ENCODE assay signal across 10 cellular contexts in genomic region chr14:24145219-24145618, GRCh38. TPM values are rescaled to one million over a fixed set of nuclear protein-coding genes. Genes with fewer than 3 reads are reported as not detected.
DNase-seq lines count a peak whose midpoint lies in the region; ATAC-seq and TF ChIP-seq lines count a peak whose summit lies in the region.
"Had no signal": no experiment of that assay in that cellular context is flagged by ENCODE, and none has a peak within 500 bp of the region (broad histone marks: within the 10 kb centered on the region; RNA-seq: fewer than 3 reads in every experiment).

No MANE protein-coding gene starts in this region.

- H3K27ac ChIP-seq in mesenchymal stem cell (ENCODE audit: low read length, poor library complexity, severe bottlenecking) (peak overlapping the region; percentile 81), upper lobe of right lung (no peak overlapping the region)

- POLR2A ChIA-PET in activated naive CD8-positive, alpha-beta T cell treated with anti-CD3 and anti-CD28 coated beads, Interleukin-2, amount 10 ng/mL, durations not matched to agents 7 days and 5 days (lab: Charles Lee): interaction anchor here (2.3 to 14.1 kb wide), 10 partner anchors 8 to 97 kb away, joined by 9 to 347 read pairs (median 21); partner anchors contain the start of genes DCAF11, IRF9, NRL and PCK2

- 93% methylated on average over 1 of the region's 2 CpGs for WGBS in mesenchymal stem cell

- H3K23ac ChIP-seq in mesenchymal stem cell (ENCODE audit: low read length in 2 of 2): no peak overlapping the region

- peaks cover 63% of the 10 kb centered on the region for H3K4me1 Mint-ChIP-seq in activated naive CD4-positive, alpha-beta T cell treated with anti-CD3 and anti-CD28 coated beads, Interleukin-2, amount 50 U/mL, for 24 hours
- H3K4me1 Mint-ChIP-seq in activated naive CD8-positive, alpha-beta T cell treated with anti-CD3 and anti-CD28 coated beads, Interleukin-2, amount 10 ng/mL, durations not matched to agents 7 days and 5 days: peaks cover 53% of the 10 kb centered on the region

- peak overlapping the region in 1 of 2 experiments; percentile 25 for H2BK12ac ChIP-seq in mesenchymal stem cell (ENCODE audit: low read length in 2 of 2)

- H3K4me3 Mint-ChIP-seq in activated naive CD4-positive, alpha-beta T cell treated with anti-CD3 and anti-CD28 coated beads, Interleukin-2, amount 50 U/mL, for 24 hours: peak overlapping the region; percentile 99
- peak overlapping the region; percentile 94 for H3K4me3 Mint-ChIP-seq in activated naive CD8-positive, alpha-beta T cell treated with anti-CD3 and anti-CD28 coated beads, Interleukin-2, amount 10 ng/mL, durations not matched to agents 7 days and 5 days

- peak overlapping the region; percentile 30 for H2AK5ac ChIP-seq in mesenchymal stem cell (ENCODE audit: low read length, severe bottlenecking)

- no peak overlapping the region for H2BK5ac ChIP-seq in mesenchymal stem cell (ENCODE audit: low read depth, low read length, poor library complexity, severe bottlenecking)

- peak overlapping the region; percentile 76 for H3K4me2 ChIP-seq in mesenchymal stem cell (ENCODE audit: low read length, poor library complexity, severe bottlenecking)

- H2AFZ ChIP-seq in mesenchymal stem cell (ENCODE audit: low read depth, low read length): no peak overlapping the region

- H3K9ac ChIP-seq in mesenchymal stem cell (ENCODE audit: low read length): peak overlapping the region; percentile 94

- no peak for ATAC-seq in activated naive CD8-positive, alpha-beta T cell treated with anti-CD3 and anti-CD28 coated beads, Interleukin-2, amount 10 ng/mL, durations not matched to agents 7 days and 5 days (ENCODE audit: low read depth)
- no peak for ATAC-seq in upper lobe of right lung

- H4K8ac ChIP-seq in mesenchymal stem cell (ENCODE audit: low read length): no peak overlapping the region

- H2BK120ac ChIP-seq in mesenchymal stem cell (ENCODE audit: low read depth, low read length): no peak overlapping the region

- no peaks in the 10 kb centered on the region for H3K27me3 Mint-ChIP-seq in activated naive CD4-positive, alpha-beta T cell treated with anti-CD3 and anti-CD28 coated beads, Interleukin-2, amount 50 U/mL, for 24 hours
- H3K27me3 Mint-ChIP-seq in activated naive CD8-positive, alpha-beta T cell treated with anti-CD3 and anti-CD28 coated beads, Interleukin-2, amount 10 ng/mL, durations not matched to agents 7 days and 5 days: no peaks in the 10 kb centered on the region

- H3K27me3 ChIP-seq in mesenchymal stem cell (ENCODE audit: control insufficient read depth in 1 of 2, insufficient read depth in 1 of 2, low read length in 2 of 2) (no peaks in the 10 kb centered on the region), upper lobe of right lung (no peaks in the 10 kb centered on the region)

- H3K27ac Mint-ChIP-seq in activated naive CD4-positive, alpha-beta T cell treated with anti-CD3 and anti-CD28 coated beads, Interleukin-2, amount 50 U/mL, for 24 hours: peak overlapping the region; percentile 98
- H3K27ac Mint-ChIP-seq in activated naive CD8-positive, alpha-beta T cell treated with anti-CD3 and anti-CD28 coated beads, Interleukin-2, amount 10 ng/mL, durations not matched to agents 7 days and 5 days: peak overlapping the region; percentile 96

- no peak for DNase-seq in activated naive CD4-positive, alpha-beta T cell treated with Interleukin-2 at 50 U/mL for 16 hours
- no peak for DNase-seq in activated naive CD8-positive, alpha-beta T cell treated with anti-CD3 and anti-CD28 coated beads, Interleukin-2, amount 10 ng/mL, durations not matched to agents 7 days and 5 days
- no peak for DNase-seq in mesenchymal stem cell
- DNase-seq in upper lobe of right lung: no peak
- DNase-seq in HCEC 1CT: no peak
- DNase-seq in NCI-H774 (lab: John Stamatoyannopoulos, UW): no peak
- no peak for DNase-seq in NCI-H1436 treated with DMSO at 0.1 percent for 48 hours (lab: John Stamatoyannopoulos, UW)
- DNase-seq: DMS 273 treated with DMSO at 0.1 percent for 48 hours; effector CD4-positive, alpha-beta T cell had no signal

- H3K79me1 ChIP-seq in mesenchymal stem cell (replicated peaks; ENCODE audit: low read length, poor library complexity, severe bottlenecking): peaks cover 23% of the 10 kb centered on the region

- no peak overlapping the region for H2BK15ac ChIP-seq in mesenchymal stem cell (ENCODE audit: low read depth, poor library complexity, severe bottlenecking)

- no peak overlapping the region for H3K18ac ChIP-seq in mesenchymal stem cell (ENCODE audit: low read depth in 1 of 2, low read length in 2 of 2)

- no peak overlapping the region for H3K4ac ChIP-seq in mesenchymal stem cell (ENCODE audit: low read depth in 1 of 2, low read length in 2 of 2)

- no peak for TF ChIP-seq CTCF in upper lobe of right lung (IDR thresholded peaks at IDR 0.05)

- H3K9me3 ChIP-seq in mesenchymal stem cell (ENCODE audit: control insufficient read depth, low read length): no peaks in the 10 kb centered on the region
- no peaks in the 10 kb centered on the region for H3K9me3 ChIP-seq in upper lobe of right lung

- no peak overlapping the region for H3K14ac ChIP-seq in mesenchymal stem cell (ENCODE audit: low read length in 2 of 2)

- H3K36me3 ChIP-seq in mesenchymal stem cell (ENCODE audit: control insufficient read depth in 1 of 2, insufficient read depth in 2 of 2, low read depth in 1 of 2, low read length in 2 of 2): peaks cover 19 to 37% of the 10 kb centered on the region in 2 experiments
- peaks cover 31% of the 10 kb centered on the region for H3K36me3 ChIP-seq in upper lobe of right lung

- H3K4me1 ChIP-seq in mesenchymal stem cell (ENCODE audit: control insufficient read depth, insufficient read depth, low read depth, low read length): peaks cover 18% of the 10 kb centered on the region
- peaks cover 29% of the 10 kb centered on the region for H3K4me1 ChIP-seq in upper lobe of right lung

- intact Hi-C loops in upper lobe of right lung (cut with DNase I): no loop called here

- H3K4me3 ChIP-seq in mesenchymal stem cell (ENCODE audit: insufficient read depth in 1 of 2, low read depth in 1 of 2, low read length in 2 of 2): peak overlapping the region in 1 of 2 experiments; percentile 96
- H3K4me3 ChIP-seq in upper lobe of right lung: peak overlapping the region; percentile 76

- H3K9me3 Mint-ChIP-seq in activated naive CD4-positive, alpha-beta T cell treated with anti-CD3 and anti-CD28 coated beads, Interleukin-2, amount 50 U/mL, for 24 hours: no peaks in the 10 kb centered on the region
- H3K9me3 Mint-ChIP-seq in activated naive CD8-positive, alpha-beta T cell treated with anti-CD3 and anti-CD28 coated beads, Interleukin-2, amount 10 ng/mL, durations not matched to agents 7 days and 5 days: no peaks in the 10 kb centered on the region

- peaks cover 7% of the 10 kb centered on the region for H3K36me3 Mint-ChIP-seq in activated naive CD4-positive, alpha-beta T cell treated with anti-CD3 and anti-CD28 coated beads, Interleukin-2, amount 50 U/mL, for 24 hours
- H3K36me3 Mint-ChIP-seq in activated naive CD8-positive, alpha-beta T cell treated with anti-CD3 and anti-CD28 coated beads, Interleukin-2, amount 10 ng/mL, durations not matched to agents 7 days and 5 days: peaks cover 40% of the 10 kb centered on the region

- peak overlapping the region; percentile 7 for H4K91ac ChIP-seq in mesenchymal stem cell (ENCODE audit: low read length)

RNA-seq across cellular contexts. Expression of gene PSME2, which starts 1.2 kb away (rescaled TPM):
- total RNA-seq in activated naive CD8-positive, alpha-beta T cell treated with anti-CD3 and anti-CD28 coated beads, Interleukin-2, amount 10 ng/mL, durations not matched to agents 7 days and 5 days: 100 to 1,000 TPM; 406 to 414 TPM
- 174 TPM for polyA plus RNA-seq in mesenchymal stem cell (2013, experiment 1 of 2)
- 169 TPM for polyA plus RNA-seq in mesenchymal stem cell (2013, experiment 2 of 2)
- 138 TPM for total RNA-seq in upper lobe of right lung

RNA-seq across cellular contexts. Expression of gene RNF31, which starts 2.1 kb away (rescaled TPM):
- 100 to 1,000 TPM; 131 to 153 TPM for total RNA-seq in activated naive CD8-positive, alpha-beta T cell treated with anti-CD3 and anti-CD28 coated beads, Interleukin-2, amount 10 ng/mL, durations not matched to agents 7 days and 5 days
- 57.9 TPM for polyA plus RNA-seq in mesenchymal stem cell (2013, experiment 1 of 2)
- polyA plus RNA-seq in mesenchymal stem cell (2013, experiment 2 of 2): 54.2 TPM
- total RNA-seq in upper lobe of right lung: 52.3 TPM

RNA-seq across cellular contexts. Expression of gene EMC9, which starts 3.8 kb away (rescaled TPM):
- 10 to 100 TPM; 41.6 to 43.9 TPM for total RNA-seq in activated naive CD8-positive, alpha-beta T cell treated with anti-CD3 and anti-CD28 coated beads, Interleukin-2, amount 10 ng/mL, durations not matched to agents 7 days and 5 days
- 10.9 TPM for polyA plus RNA-seq in mesenchymal stem cell (2013, experiment 1 of 2)
- 11.1 TPM for polyA plus RNA-seq in mesenchymal stem cell (2013, experiment 2 of 2)
- total RNA-seq in upper lobe of right lung: 10.5 TPM

RNA-seq across cellular contexts. Expression of gene PSME1, which starts 9.2 kb away (rescaled TPM):
- total RNA-seq in activated naive CD8-positive, alpha-beta T cell treated with anti-CD3 and anti-CD28 coated beads, Interleukin-2, amount 10 ng/mL, durations not matched to agents 7 days and 5 days: 100 to 1,000 TPM; 430 to 443 TPM
- 210 TPM for polyA plus RNA-seq in mesenchymal stem cell (2013, experiment 1 of 2)
- 213 TPM for polyA plus RNA-seq in mesenchymal stem cell (2013, experiment 2 of 2)
- total RNA-seq in upper lobe of right lung: 171 TPM

RNA-seq across cellular contexts. Expression of gene FITM1, which starts 14.8 kb away (rescaled TPM):
- 1 to 10 TPM; 1.3 to 1.7 TPM for total RNA-seq in activated naive CD8-positive, alpha-beta T cell treated with anti-CD3 and anti-CD28 coated beads, Interleukin-2, amount 10 ng/mL, durations not matched to agents 7 days and 5 days
- polyA plus RNA-seq in mesenchymal stem cell (2013, experiment 1 of 2): 0.21 TPM
- 0.12 TPM for polyA plus RNA-seq in mesenchymal stem cell (2013, experiment 2 of 2)
- 1.1 TPM for total RNA-seq in upper lobe of right lung
